27 cellular contexts compared by ENCODE assay signal in the genomic region with DNA sequence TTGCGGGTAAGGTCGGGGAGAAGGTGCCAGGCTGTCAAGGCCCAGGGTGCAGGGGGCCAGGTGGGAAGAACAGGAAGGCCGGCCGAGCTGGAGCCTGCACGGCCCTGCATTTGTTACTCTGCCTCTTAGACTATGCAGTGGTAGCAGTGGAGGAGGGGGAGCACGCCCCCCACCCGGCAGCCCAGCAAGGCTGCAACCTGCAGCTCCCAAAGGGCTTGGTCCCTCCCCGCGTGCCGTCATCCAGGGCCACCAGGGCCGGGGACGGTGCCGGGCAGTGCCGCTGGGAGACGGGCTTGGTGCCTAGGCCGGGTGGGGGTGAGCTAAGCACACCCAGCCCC.
"Had no signal": no experiment of that assay in that cellular context is flagged by ENCODE, and none has a peak within 500 bp of the region (broad histone marks: within the 10 kb centered on the region; RNA-seq: fewer than 3 reads in every experiment).

No MANE protein-coding gene starts in this region.

- H3K27me3 Mint-ChIP-seq: central memory CD8-positive, alpha-beta T cell; stimulated activated naive CD8-positive, alpha-beta T cell treated with anti-CD3 and anti-CD28 coated beads, Interleukin-15, amount 100 ng/mL, for 72 hours had no signal

- H3K36me3 ChIP-seq: esophagus squamous epithelium, lower lobe of right lung, neutrophil, prostate gland, right atrium auricular region, thyroid gland, upper lobe of right lung, uterus had no signal

- H3K4me3 ChIP-seq: coronary artery, esophagus squamous epithelium, lower lobe of right lung, prostate gland, right atrium auricular region, smooth muscle cell, thyroid gland, upper lobe of right lung, uterus had no signal

- H3K4me1 ChIP-seq: parathyroid adenoma, prostate gland, thyroid gland, upper lobe of right lung had no signal

- ATAC-seq: left ventricle myocardium superior; lower lobe of right lung; natural killer cell; sciatic nerve; stimulated activated naive CD8-positive, alpha-beta T cell treated with anti-CD3 and anti-CD28 coated beads, Interleukin-15, amount 100 ng/mL, for 72 hours; upper lobe of right lung had no signal

- H3K36me3 Mint-ChIP-seq: immature natural killer cell, natural killer cell had no signal

- H3K4me3 Mint-ChIP-seq: central memory CD8-positive, alpha-beta T cell; immature natural killer cell; natural killer cell; stimulated activated naive CD8-positive, alpha-beta T cell treated with anti-CD3 and anti-CD28 coated beads, Interleukin-15, amount 100 ng/mL, for 72 hours had no signal

- DNase-seq: dermis blood vessel endothelial cell; effector memory CD4-positive, alpha-beta T cell; erythroblast; esophagus squamous epithelium; foreskin melanocyte; immature natural killer cell; islet precursor cell; left ventricle myocardium superior; lower lobe of right lung; natural killer cell; stimulated activated CD4-positive, alpha-beta T cell treated with anti-CD3 and anti-CD28 coated beads, Interleukin-12 subunit alpha, Interleukin-12 subunit beta, amount 100 ng/mL, for 4 hours; stimulated activated CD4-positive, alpha-beta T cell treated with anti-CD3 and anti-CD28 coated beads, Interleukin-1b, Interleukin-23, amount 100 ng/mL, for 48 hours; stimulated activated CD4-positive, alpha-beta T cell treated with anti-CD3 and anti-CD28 coated beads, Interleukin-4, amount 100 ng/mL, for 1 hour; stimulated activated CD8-positive, alpha-beta memory T cell treated with anti-CD3 and anti-CD28 coated beads, Interleukin-4, amount 100 ng/mL, for 48 hours; stimulated activated naive CD4-positive, alpha-beta T cell; stimulated activated naive CD8-positive, alpha-beta T cell treated with anti-CD3 and anti-CD28 coated beads, Interleukin-15, amount 100 ng/mL, for 72 hours; thyroid gland; upper lobe of right lung; uterus had no signal

- H3K27ac ChIP-seq: coronary artery, esophagus squamous epithelium, lower lobe of right lung, neutrophil, parathyroid adenoma, prostate gland, right atrium auricular region, thyroid gland, upper lobe of right lung, uterus had no signal

- H2AFZ ChIP-seq: parathyroid adenoma had no signal

- H3K4me1 Mint-ChIP-seq: central memory CD8-positive, alpha-beta T cell; immature natural killer cell; natural killer cell; stimulated activated naive CD8-positive, alpha-beta T cell treated with anti-CD3 and anti-CD28 coated beads, Interleukin-15, amount 100 ng/mL, for 72 hours had no signal

- H3K9me3 Mint-ChIP-seq: central memory CD8-positive, alpha-beta T cell; immature natural killer cell; natural killer cell; stimulated activated naive CD8-positive, alpha-beta T cell treated with anti-CD3 and anti-CD28 coated beads, Interleukin-15, amount 100 ng/mL, for 72 hours had no signal

- H3K9me3 ChIP-seq: esophagus squamous epithelium, lower lobe of right lung, neutrophil, prostate gland, right atrium auricular region, thyroid gland, upper lobe of right lung, uterus had no signal

- H3K9ac ChIP-seq: parathyroid adenoma had no signal

- H3K27me3 ChIP-seq: esophagus squamous epithelium, neutrophil, right atrium auricular region, thyroid gland, upper lobe of right lung, uterus had no signal

- H3K4me2 ChIP-seq: smooth muscle cell had no signal

- H3K27ac Mint-ChIP-seq: immature natural killer cell; natural killer cell; stimulated activated naive CD8-positive, alpha-beta T cell treated with anti-CD3 and anti-CD28 coated beads, Interleukin-15, amount 100 ng/mL, for 72 hours had no signal
